ENCODE assay signal across 27 cellular contexts in genomic region chr11:9428706-9429105, GRCh38.
"Had no signal": no experiment of that assay in that cellular context is flagged by ENCODE, and none has a peak within 500 bp of the region (broad histone marks: within the 10 kb centered on the region; RNA-seq: fewer than 3 reads in every experiment).

No MANE protein-coding gene starts in this region.

- H3K4me2 ChIP-seq: smooth muscle cell had no signal

- H3K27me3 ChIP-seq: heart left ventricle, sigmoid colon, transverse colon had no signal

- DNase-seq: activated CD4-positive, alpha-beta T cell treated with anti-CD3 and anti-CD28 coated beads, Interleukin-2, amount 50 U/mL, for 1 hour; activated CD8-positive, alpha-beta T cell treated with anti-CD3 and anti-CD28 coated beads, Interleukin-2, amount 10 ng/mL, durations not matched to agents 7 days and 5 days; activated effector memory CD4-positive, alpha-beta T cell treated with Interleukin-2 at 50 U/mL for 16 hours; activated naive CD4-positive, alpha-beta T cell treated with anti-CD3 and anti-CD28 coated beads for 36 hours; activated naive CD8-positive, alpha-beta T cell treated with anti-CD3 and anti-CD28 coated beads, Interleukin-2, amount 10 ng/mL, durations not matched to agents 7 days and 5 days; activated T-cell treated with anti-CD3 and anti-CD28 coated beads, Interleukin-2, amount 50 U/mL, for 4 hours; amniotic stem cell; cerebellar nuclear complex; cortex of kidney; heart left ventricle; left colon; lower lobe of right lung; naive B cell; occipital lobe; posterior cingulate gyrus; sigmoid colon; stimulated activated CD4-positive, alpha-beta T cell treated with anti-CD3 and anti-CD28 coated beads, Interleukin-15, amount 100 ng/mL, for 24 hours; stimulated activated naive B cell treated with anti-CD40 and anti-IgM and Interleukin-4, amounts not matched to agents 10 μg/mL and 1 μg/mL and 100 μg/mL, for 72 hours; transverse colon had no signal

- H3K4me3 Mint-ChIP-seq: activated CD8-positive, alpha-beta T cell treated with anti-CD3 and anti-CD28 coated beads, Interleukin-2, amount 10 ng/mL, durations not matched to agents 7 days and 5 days; activated naive CD4-positive, alpha-beta T cell treated with anti-CD3 and anti-CD28 coated beads for 36 hours; activated naive CD8-positive, alpha-beta T cell treated with anti-CD3 and anti-CD28 coated beads, Interleukin-2, amount 10 ng/mL, durations not matched to agents 7 days and 5 days; activated T-cell treated with anti-CD3 and anti-CD28 coated beads, Interleukin-2, amount 50 U/mL, for 4 hours; naive B cell; neural crest cell; stimulated activated naive B cell treated with anti-CD40 and anti-IgM and Interleukin-4, amounts not matched to agents 10 μg/mL and 1 μg/mL and 100 μg/mL, for 72 hours; T-helper 2 cell treated with Interferon-gamma antibody and Interleukin-4, amounts not matched to agents 5 μg/mL and 100 μg/mL, for 36 hours had no signal

- ATAC-seq: activated CD4-positive, CD25-positive, alpha-beta regulatory T cell treated with anti-CD3 and anti-CD28 coated beads, Interleukin-2, amount 50 U/mL, for 24 hours; activated CD8-positive, alpha-beta T cell treated with anti-CD3 and anti-CD28 coated beads, Interleukin-2, amount 10 ng/mL, durations not matched to agents 7 days and 5 days; activated T-cell treated with anti-CD3 and anti-CD28 coated beads, Interleukin-2, amount 50 U/mL, for 4 hours; heart left ventricle; left colon; lower lobe of right lung; stimulated activated naive B cell treated with anti-CD40 and anti-IgM and Interleukin-4, amounts not matched to agents 10 μg/mL and 1 μg/mL and 100 μg/mL, for 72 hours had no signal

- H3K27ac Mint-ChIP-seq: activated CD8-positive, alpha-beta T cell treated with anti-CD3 and anti-CD28 coated beads, Interleukin-2, amount 10 ng/mL, durations not matched to agents 7 days and 5 days; activated naive CD4-positive, alpha-beta T cell treated with anti-CD3 and anti-CD28 coated beads for 36 hours; activated naive CD8-positive, alpha-beta T cell treated with anti-CD3 and anti-CD28 coated beads, Interleukin-2, amount 10 ng/mL, durations not matched to agents 7 days and 5 days; stimulated activated naive B cell treated with anti-CD40 and anti-IgM and Interleukin-4, amounts not matched to agents 10 μg/mL and 1 μg/mL and 100 μg/mL, for 72 hours; T-helper 2 cell treated with Interferon-gamma antibody and Interleukin-4, amounts not matched to agents 5 μg/mL and 100 μg/mL, for 36 hours had no signal

- H3K27ac ChIP-seq: heart left ventricle, lower lobe of right lung, sigmoid colon, transverse colon, VCaP had no signal

- H3K27me3 Mint-ChIP-seq: activated naive CD8-positive, alpha-beta T cell treated with anti-CD3 and anti-CD28 coated beads, Interleukin-2, amount 10 ng/mL, durations not matched to agents 7 days and 5 days; naive B cell; stimulated activated naive B cell treated with anti-CD40 and anti-IgM and Interleukin-4, amounts not matched to agents 10 μg/mL and 1 μg/mL and 100 μg/mL, for 72 hours had no signal

- H3K9me3 ChIP-seq: heart left ventricle, lower lobe of right lung, sigmoid colon, transverse colon had no signal

- H3K9me3 Mint-ChIP-seq: activated naive CD4-positive, alpha-beta T cell treated with anti-CD3 and anti-CD28 coated beads for 36 hours; activated naive CD8-positive, alpha-beta T cell treated with anti-CD3 and anti-CD28 coated beads, Interleukin-2, amount 10 ng/mL, durations not matched to agents 7 days and 5 days; activated T-cell treated with anti-CD3 and anti-CD28 coated beads, Interleukin-2, amount 50 U/mL, for 4 hours; naive B cell; neural crest cell; stimulated activated naive B cell treated with anti-CD40 and anti-IgM and Interleukin-4, amounts not matched to agents 10 μg/mL and 1 μg/mL and 100 μg/mL, for 72 hours; T-helper 2 cell treated with Interferon-gamma antibody and Interleukin-4, amounts not matched to agents 5 μg/mL and 100 μg/mL, for 36 hours had no signal

- H3K4me1 Mint-ChIP-seq: activated naive CD8-positive, alpha-beta T cell treated with anti-CD3 and anti-CD28 coated beads, Interleukin-2, amount 10 ng/mL, durations not matched to agents 7 days and 5 days; naive B cell; neural crest cell; stimulated activated naive B cell treated with anti-CD40 and anti-IgM and Interleukin-4, amounts not matched to agents 10 μg/mL and 1 μg/mL and 100 μg/mL, for 72 hours had no signal

- FAIRE-seq: bronchial epithelial cell, keratinocyte, urothelium cell line had no signal

- H3K4me3 ChIP-seq: heart left ventricle, lower lobe of right lung, sigmoid colon, smooth muscle cell, transverse colon had no signal

- H3K4me1 ChIP-seq: heart left ventricle, lower lobe of right lung, sigmoid colon, transverse colon had no signal
